9 cellular contexts compared by ENCODE assay signal in the genomic region with DNA sequence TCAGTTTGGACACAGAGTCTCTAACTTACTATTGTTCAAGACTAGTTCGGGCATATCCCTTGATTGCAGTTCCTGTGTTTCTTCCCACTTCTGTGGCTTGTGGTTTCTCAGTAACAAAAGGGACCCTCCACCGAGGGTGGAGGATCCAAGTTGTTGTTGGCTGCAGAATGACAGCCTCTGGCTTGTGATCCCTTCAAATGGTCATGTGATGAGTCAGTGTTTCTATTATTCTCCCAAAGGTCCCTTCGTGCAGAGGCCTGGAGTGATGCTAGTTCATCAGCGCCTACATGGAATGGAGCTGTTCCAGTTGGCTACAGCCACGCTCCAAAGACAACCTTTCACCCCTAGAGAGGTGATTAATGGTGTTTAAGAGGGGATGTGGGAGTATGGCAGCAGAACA. TPM values are rescaled to one million over a fixed set of nuclear protein-coding genes. Genes with fewer than 3 reads are reported as not detected.
DNase-seq lines count a peak whose midpoint lies in the region; ATAC-seq and TF ChIP-seq lines count a peak whose summit lies in the region.
"Had no signal": no experiment of that assay in that cellular context is flagged by ENCODE, and none has a peak within 500 bp of the region (broad histone marks: within the 10 kb centered on the region; RNA-seq: fewer than 3 reads in every experiment).

No MANE protein-coding gene starts in this region.

- POLR2A ChIA-PET in AG04449 (lab: Yijun Ruan, JAX), result interaction anchor here (0.9 kb wide), 1 partner anchor 84 kb away, joined by 3 read pairs; no protein-coding TSS in a partner anchor

- H3K27me3 Mint-ChIP-seq in HFFc6 (ENCODE audit: insufficient read depth), result peaks cover 6% of the 10 kb centered on the region

- peaks cover 34% of the 10 kb centered on the region for H3K36me3 Mint-ChIP-seq in HFFc6 (ENCODE audit: low read depth)

- CTCF ChIA-PET in AG04449 (lab: Yijun Ruan, JAX), result interaction anchor here (0.8 to 2.0 kb wide), 7 partner anchors 11 to 138 kb away, joined by 3 to 12 read pairs (median 4); no protein-coding TSS in a partner anchor

- TF ChIP-seq CTCF in AG04449 (IDR thresholded peaks at IDR 0.05; ENCODE audit: insufficient read depth, low read length, missing control alignments) (no peak), HFFc6 (IDR thresholded peaks at IDR 0.05) (no peak), lung (IDR thresholded peaks at IDR 0.05; ENCODE audit: control extremely low read depth, extremely low read depth) (no peak)

- ATAC-seq in lung (ENCODE audit: insufficient read depth, low FRiP score), result peak; percentile 16
- no peak for ATAC-seq in GM18498 (IDR thresholded peaks at IDR 0.05; ENCODE audit: unreplicated experiment)
- ATAC-seq in GM18519 (IDR thresholded peaks at IDR 0.05; ENCODE audit: low FRiP score, unreplicated experiment), result no peak

- 54 to 56% methylated on average over 5 of the region's 5 CpGs for WGBS in lung, 2 donors

- H3K4me3 ChIP-seq in AG04449 (ENCODE audit: low read depth, low read length), result no peak overlapping the region
- H3K4me3 ChIP-seq in lung, result no peak overlapping the region

- H3K27me3 ChIP-seq in lung (ENCODE audit: control insufficient read depth, insufficient read depth), result no peaks in the 10 kb centered on the region

- peaks cover 0 to 8% of the 10 kb centered on the region in 2 donors for H3K9me3 ChIP-seq in lung (ENCODE audit: control insufficient read depth in 2 of 2, insufficient read depth in 1 of 2, low read length in 1 of 2)

- peak overlapping the region; percentile 36 for H3K4me3 Mint-ChIP-seq in HFFc6

- peaks cover 3 to 17% of the 10 kb centered on the region in 2 donors for H3K4me1 ChIP-seq in lung (ENCODE audit: control insufficient read depth in 2 of 2, insufficient read depth in 2 of 2, low read length in 2 of 2)

- H3K27ac ChIP-seq in lung (ENCODE audit: low read depth in 1 of 2, low read length in 1 of 2), result no peak overlapping the region

- peak; percentile 40 for DNase-seq in AG04449 (ENCODE audit: low read depth, low spot score)
- peak; percentile 85 for DNase-seq in HFFc6
- peak; percentile 79 for DNase-seq in brain pericyte (ENCODE audit: low read depth, low spot score)
- no peak for DNase-seq in lung (ENCODE audit: low spot score)
- DNase-seq in effector CD8-positive, alpha-beta T cell (lab: John Stamatoyannopoulos, UW), result no peak
- no peak for DNase-seq in NCI-H526 treated with DMSO at 0.1 percent for 48 hours (lab: John Stamatoyannopoulos, UW)

- no peaks in the 10 kb centered on the region for H3K9me3 Mint-ChIP-seq in HFFc6

- H3K4me1 Mint-ChIP-seq in HFFc6 (ENCODE audit: low read depth), result peaks cover 37% of the 10 kb centered on the region

- peak overlapping the region; percentile 92 for H3K27ac Mint-ChIP-seq in HFFc6

- H3K36me3 ChIP-seq in lung (ENCODE audit: control insufficient read depth in 2 of 2, insufficient read depth in 2 of 2, low read length in 2 of 2), result peaks cover 18 to 37% of the 10 kb centered on the region in 2 donors

RNA-seq across cellular contexts. Expression of a gene that starts 2.6 kb away (rescaled TPM):
- total RNA-seq in HFFc6 (2021; fragmentation: NEBNext Ultra II Directional; extraction: Animal tissue kit (Norgen Biotek cat#: 25700)), result 1 to 10 TPM in 1 of 6 experiments, under 1 TPM in 5; 0.47 to 1.5 (median 0.74) TPM
- 1 to 10 TPM in 1 of 2 donors, under 1 TPM in 1; 0.65 to 1.2 TPM for total RNA-seq in lung
- under 1 TPM; 0.13 to 0.55 TPM for polyA plus RNA-seq in lung

RNA-seq across cellular contexts. Expression of a gene that starts 35.2 kb away (rescaled TPM):
- 100 to 1,000 TPM; 241 to 285 (median 267) TPM for total RNA-seq in HFFc6 (2021; fragmentation: NEBNext Ultra II Directional; extraction: Animal tissue kit (Norgen Biotek cat#: 25700))
- total RNA-seq in lung, result 100 to 1,000 TPM; 141 to 184 TPM
- polyA plus RNA-seq in lung, result 100 to 1,000 TPM in 1 of 2 donors, 10 to 100 TPM in 1; 88.5 to 101 TPM

RNA-seq across cellular contexts. Expression of a gene that starts 35.3 kb away (rescaled TPM):
- 10 to 100 TPM; 27.3 to 43.0 (median 31.8) TPM for total RNA-seq in HFFc6 (2021; fragmentation: NEBNext Ultra II Directional; extraction: Animal tissue kit (Norgen Biotek cat#: 25700))
- 10 to 100 TPM; 35.2 to 69.2 TPM for total RNA-seq in lung
- polyA plus RNA-seq in lung, result 10 to 100 TPM; 35.0 to 44.4 TPM

RNA-seq across cellular contexts. Expression of a gene that starts 56.8 kb away (rescaled TPM):
- not detected for total RNA-seq in HFFc6 (2021; fragmentation: NEBNext Ultra II Directional; extraction: Animal tissue kit (Norgen Biotek cat#: 25700))
- under 1 TPM in 1 of 2 donors, not detected in 1; 0.55 TPM for total RNA-seq in lung
- polyA plus RNA-seq in lung, result under 1 TPM; 0.08 to 0.09 TPM
- total RNA-seq: T-helper 1 cell treated with Interleukin-12 subunit alpha and Interleukin-12 subunit beta and Interleukin-4 antibody, amounts not matched to agents 30 ng/mL and 1 ng/mL, for 36 hours had no signal

Comparison
In these comparisons a context has a peak if more than half of its experiments do, and no peak if none do; other contexts are left out.
1. DNase-seq: peak in AG04449 (single experiment), HFFc6 (single experiment) and brain pericyte (single experiment); none in lung (single experiment), effector CD8-positive, alpha-beta T cell (single experiment) and NCI-H526 treated with DMSO at 0.1 percent for 48 hours (single experiment).